Comparison of ENCODE assay signal across 13 cellular contexts in the genomic region with DNA sequence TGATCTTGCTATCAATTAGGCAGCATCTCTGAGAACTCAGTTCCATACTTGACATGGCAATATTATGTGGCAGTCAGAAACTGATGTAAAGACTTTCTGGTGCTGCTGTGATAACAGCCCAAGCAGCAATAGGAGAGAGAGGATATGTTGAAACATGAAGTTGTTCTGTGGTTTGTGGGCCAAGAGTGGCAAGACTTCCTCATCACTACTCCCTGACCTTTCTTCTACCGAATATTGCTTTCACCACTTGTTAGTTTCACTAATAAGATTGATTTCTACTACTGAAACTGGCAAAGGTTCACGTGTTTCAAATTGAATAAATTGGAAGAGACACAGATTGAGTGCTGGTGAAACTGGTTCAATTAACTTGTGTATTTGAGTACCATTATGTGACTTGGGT.
A peak's percentile ranks its signal among the peaks of the same experiment; 100 is the strongest.
DNase-seq lines count a peak whose midpoint lies in the region; ATAC-seq and TF ChIP-seq lines count a peak whose summit lies in the region.
"Had no signal": no experiment of that assay in that cellular context is flagged by ENCODE, and none has a peak within 500 bp of the region (broad histone marks: within the 10 kb centered on the region; RNA-seq: fewer than 3 reads in every experiment).

No MANE protein-coding gene starts in this region.

- H3K9me3 Mint-ChIP-seq in activated naive CD8-positive, alpha-beta T cell treated with anti-CD3 and anti-CD28 coated beads for 36 hours: peaks cover 2% of the 10 kb centered on the region

- no peaks in the 10 kb centered on the region for H3K27me3 Mint-ChIP-seq in activated naive CD8-positive, alpha-beta T cell treated with anti-CD3 and anti-CD28 coated beads for 36 hours

- no peaks in the 10 kb centered on the region for H3K4me1 Mint-ChIP-seq in activated naive CD8-positive, alpha-beta T cell treated with anti-CD3 and anti-CD28 coated beads for 36 hours

- H3K4me3 Mint-ChIP-seq in activated naive CD8-positive, alpha-beta T cell treated with anti-CD3 and anti-CD28 coated beads for 36 hours: no peak overlapping the region

- H3K36me3 Mint-ChIP-seq in activated naive CD8-positive, alpha-beta T cell treated with anti-CD3 and anti-CD28 coated beads for 36 hours: no peaks in the 10 kb centered on the region

- no peak for TF ChIP-seq CTCF in omental fat pad (IDR thresholded peaks at IDR 0.05)

- peak; percentile 3 for DNase-seq in activated naive CD8-positive, alpha-beta T cell treated with anti-CD3 and anti-CD28 coated beads for 36 hours
- DNase-seq in skeletal muscle cell (ENCODE audit: low read depth) (peak; percentile 18), omental fat pad (ENCODE audit: low spot score) (no peak)
- DNase-seq: activated CD8-positive, alpha-beta memory T cell treated with anti-CD3 and anti-CD28 coated beads, Interleukin-2, amount 50 U/mL, for 4 hours; DMS79; foreskin melanocyte; mesendoderm; NCI-H2029 treated with DMSO at 0.1 percent for 48 hours had no signal

- H3K4me3 ChIP-seq in skeletal muscle cell (ENCODE audit: low read depth, low read length): no peak overlapping the region
- H3K4me3 ChIP-seq: cardiac muscle cell had no signal

- H3K27ac Mint-ChIP-seq in activated naive CD8-positive, alpha-beta T cell treated with anti-CD3 and anti-CD28 coated beads for 36 hours: no peak overlapping the region

- peak; percentile 65 for ATAC-seq in GM21367 (IDR thresholded peaks at IDR 0.05; ENCODE audit: unreplicated experiment)
- peak; percentile 89 for ATAC-seq in HG03571 (IDR thresholded peaks at IDR 0.05; ENCODE audit: unreplicated experiment)
- ATAC-seq in omental fat pad (ENCODE audit: low FRiP score): no peak
- ATAC-seq in GM18873 (IDR thresholded peaks at IDR 0.05; ENCODE audit: low FRiP score, unreplicated experiment): no peak
- no peak for ATAC-seq in HG02798 (IDR thresholded peaks at IDR 0.05; ENCODE audit: poor library complexity, unreplicated experiment)

Comparison
In these comparisons a context has a peak if more than half of its experiments do, and no peak if none do; other contexts are left out.
1. ATAC-seq: peak in GM21367 (single experiment) and HG03571 (single experiment); none in omental fat pad (single experiment), GM18873 (single experiment) and HG02798 (single experiment).